In the genomic region with DNA sequence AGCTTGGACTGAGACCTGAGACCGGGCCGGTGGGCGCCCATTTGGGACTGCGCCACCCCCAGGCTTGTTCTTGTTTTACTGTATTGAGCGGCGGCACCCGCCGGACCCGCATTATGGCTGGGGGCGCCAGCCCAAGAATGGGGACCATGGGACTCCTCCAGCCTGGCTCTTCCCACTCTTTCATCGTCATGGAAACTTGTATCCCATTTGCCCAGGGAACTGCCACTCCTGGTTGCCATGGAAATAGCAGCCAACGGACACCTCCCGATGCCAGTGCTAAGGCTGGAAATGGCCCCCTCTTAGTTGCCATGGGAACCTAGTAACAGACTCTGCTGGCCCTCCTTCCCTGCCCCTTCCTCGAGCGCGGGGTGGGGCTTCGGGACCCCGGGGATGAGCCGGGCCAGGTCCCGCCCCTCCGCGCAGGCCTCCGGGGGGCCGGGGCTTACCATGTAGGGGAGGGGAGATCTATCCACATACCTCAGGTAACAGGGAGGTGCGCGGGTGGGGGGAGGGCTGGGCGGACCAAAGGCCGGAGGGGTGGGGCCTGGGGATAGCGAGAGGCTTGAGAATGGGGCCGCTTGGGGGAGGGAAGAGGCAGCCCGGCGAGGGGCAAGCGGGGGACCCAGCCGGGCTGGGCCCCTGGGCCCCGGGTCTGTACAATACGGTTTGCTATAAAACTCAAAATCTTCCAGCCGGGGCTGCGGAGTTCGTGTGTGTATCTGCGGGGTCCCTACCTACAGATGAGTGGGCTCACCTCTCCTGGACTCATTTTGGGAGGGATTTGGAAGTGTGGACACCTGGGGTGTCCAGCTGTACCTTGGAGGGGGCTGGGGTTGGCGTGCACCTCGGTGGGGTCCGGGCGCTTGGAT, we compare ENCODE assay signal across 8 cellular contexts. TPM values are rescaled to one million over a fixed set of nuclear protein-coding genes. Genes with fewer than 3 reads are reported as not detected.
DNase-seq lines count a peak whose midpoint lies in the region; ATAC-seq and TF ChIP-seq lines count a peak whose summit lies in the region.

No MANE protein-coding gene starts in this region.

- no peak for TF ChIP-seq CTCF in BE2C (IDR thresholded peaks at IDR 0.05; ENCODE audit: low read depth, low read length)
- TF ChIP-seq CTCF in activated CD8-positive, alpha-beta T cell treated with anti-CD3 and anti-CD28 coated beads for 36 hours (IDR thresholded peaks at IDR 0.05): no peak
- TF ChIP-seq CTCF in vagina (IDR thresholded peaks at IDR 0.05): no peak

- H3K4me1 Mint-ChIP-seq in activated CD8-positive, alpha-beta T cell treated with anti-CD3 and anti-CD28 coated beads for 36 hours (ENCODE audit: low read depth): peaks cover 15% of the 10 kb centered on the region
- peaks cover 21 to 30% (median 25%) of the 10 kb centered on the region in 3 donors for H3K4me1 Mint-ChIP-seq in naive B cell

- ATAC-seq in GM18867 (IDR thresholded peaks at IDR 0.05; ENCODE audit: unreplicated experiment) (peak; percentile 7), naive B cell (ENCODE audit: low read depth in 2 of 2) (peak; percentile 11 to 13)
- ATAC-seq in activated CD8-positive, alpha-beta T cell treated with anti-CD3 and anti-CD28 coated beads for 36 hours: peak; percentile 9

- peak overlapping the region; percentile 63 for H3K27ac Mint-ChIP-seq in activated CD8-positive, alpha-beta T cell treated with anti-CD3 and anti-CD28 coated beads for 36 hours
- H3K27ac Mint-ChIP-seq in naive B cell: peak overlapping the region; percentile 70 to 96 (median 79)

- H3K36me3 ChIP-seq in BE2C (peaks cover 8% of the 10 kb centered on the region), MG63 (peaks cover 20% of the 10 kb centered on the region), vagina (peaks cover 0 to 10% of the 10 kb centered on the region in 2 donors)

- H3K27me3 ChIP-seq in BE2C (no peaks in the 10 kb centered on the region), MG63 (no peaks in the 10 kb centered on the region), vagina (no peaks in the 10 kb centered on the region)

- H3K4me3 ChIP-seq in BE2C (ENCODE audit: low read depth, low read length): peak overlapping the region; percentile 70
- H3K4me3 ChIP-seq in MG63: peak overlapping the region; percentile 58
- H3K4me3 ChIP-seq in vagina: peak overlapping the region; percentile 96 to 98

- no peaks in the 10 kb centered on the region for H3K9me3 Mint-ChIP-seq in activated CD8-positive, alpha-beta T cell treated with anti-CD3 and anti-CD28 coated beads for 36 hours
- no peaks in the 10 kb centered on the region for H3K9me3 Mint-ChIP-seq in naive B cell

- TF ChIP-seq POLR2A in vagina (IDR thresholded peaks at IDR 0.05): no peak

- POLR2A ChIA-PET in activated CD8-positive, alpha-beta T cell treated with anti-CD3 and anti-CD28 coated beads for 36 hours (lab: Charles Lee): interaction anchor here (1.0 to 1.5 kb wide), 3 partner anchors 10 to 143 kb away, joined by 3 to 6 read pairs (median 3); no protein-coding TSS in a partner anchor

- DNase-seq in BE2C: peak; percentile 91
- peak; percentile 68 for DNase-seq in MG63
- DNase-seq in activated CD8-positive, alpha-beta T cell treated with anti-CD3 and anti-CD28 coated beads for 36 hours: no peak
- peak; percentile 97 for DNase-seq in fibroblast of the conjunctiva (ENCODE audit: low read depth)
- DNase-seq in naive B cell: no peak
- peak in 1 of 2 donors; percentile 98 for DNase-seq in vagina (ENCODE audit: extremely low spot score in 2 of 2)
- no peak for DNase-seq in NOMO-1 (lab: John Stamatoyannopoulos, UW; ENCODE audit: unreplicated experiment in 2 of 2)

- H3K9me3 ChIP-seq in BE2C (no peaks in the 10 kb centered on the region), MG63 (no peaks in the 10 kb centered on the region), vagina (no peaks in the 10 kb centered on the region)

- H3K36me3 Mint-ChIP-seq in activated CD8-positive, alpha-beta T cell treated with anti-CD3 and anti-CD28 coated beads for 36 hours (ENCODE audit: low read depth): peaks cover 17% of the 10 kb centered on the region
- peaks cover 0 to 10% of the 10 kb centered on the region in 2 donors for H3K36me3 Mint-ChIP-seq in naive B cell

- H3K4me1 ChIP-seq in BE2C (peaks cover 11% of the 10 kb centered on the region), vagina (peaks cover 42% of the 10 kb centered on the region)

- H3K4me3 Mint-ChIP-seq in activated CD8-positive, alpha-beta T cell treated with anti-CD3 and anti-CD28 coated beads for 36 hours: peak overlapping the region; percentile 90
- peak overlapping the region; percentile 88 to 99 (median 94) for H3K4me3 Mint-ChIP-seq in naive B cell

- H3K27ac ChIP-seq in vagina: peak overlapping the region; percentile 98

- intact Hi-C loops in activated CD8-positive, alpha-beta T cell treated with anti-CD3 and anti-CD28 coated beads for 36 hours (cut with micrococcal nuclease): no loop called here
- intact Hi-C loops in vagina (cut with DNase I): no loop called here

- no peaks in the 10 kb centered on the region for H3K27me3 Mint-ChIP-seq in activated CD8-positive, alpha-beta T cell treated with anti-CD3 and anti-CD28 coated beads for 36 hours
- no peaks in the 10 kb centered on the region for H3K27me3 Mint-ChIP-seq in naive B cell

- CTCF ChIA-PET in activated CD8-positive, alpha-beta T cell treated with anti-CD3 and anti-CD28 coated beads for 36 hours (lab: Charles Lee): interaction anchor here (1.3 to 2.3 kb wide), 2 partner anchors 12 to 36 kb away, joined by 4 to 8 read pairs; partner anchors contain the start of gene HSD3B7

RNA-seq across cellular contexts. Expression of gene ORAI3, which starts 0.5 kb away (rescaled TPM):
- 3.1 TPM for polyA plus RNA-seq in BE2C (2012; ENCODE audit: insufficient read depth, insufficient read length, low read depth)
- total RNA-seq in MG63 (2014; rRNA removed; shearing (Covaris generic); ENCODE audit: low replicate concordance): 4.1 and 4.2 TPM in 2 replicates
- total RNA-seq in activated CD8-positive, alpha-beta T cell treated with anti-CD3 and anti-CD28 coated beads for 36 hours: 10 to 100 TPM in 1 of 2 experiments, 1 to 10 TPM in 1; 7.6 to 10.9 TPM
- polyA plus RNA-seq in naive B cell (ENCODE audit: low read depth in 6 of 6): 10 to 100 TPM; 65.8 to 83.4 (median 78.3) TPM
- total RNA-seq in vagina: 27.0 TPM

RNA-seq across cellular contexts. Expression of gene SETD1A, which starts 9.2 kb away (rescaled TPM):
- polyA plus RNA-seq in BE2C (2012; ENCODE audit: insufficient read depth, insufficient read length, low read depth): 99.1 TPM
- 0.17 and 0.76 TPM in 2 replicates for total RNA-seq in MG63 (2014; rRNA removed; shearing (Covaris generic); ENCODE audit: low replicate concordance)
- total RNA-seq in activated CD8-positive, alpha-beta T cell treated with anti-CD3 and anti-CD28 coated beads for 36 hours: 10 to 100 TPM; 18.0 to 19.2 TPM
- polyA plus RNA-seq in naive B cell (ENCODE audit: low read depth in 6 of 6): 1 to 10 TPM in 2 of 6 donors, under 1 TPM in 3, not detected in 1; 0.69 to 2.8 (median 0.85) TPM
- 10.6 TPM for total RNA-seq in vagina

RNA-seq across cellular contexts. Expression of gene FBXL19, which starts 24.9 kb away (rescaled TPM):
- polyA plus RNA-seq in BE2C (2012; ENCODE audit: insufficient read depth, insufficient read length, low read depth): 33.4 TPM
- total RNA-seq in MG63 (2014; rRNA removed; shearing (Covaris generic); ENCODE audit: low replicate concordance): 19.5 and 31.2 TPM in 2 replicates
- total RNA-seq in activated CD8-positive, alpha-beta T cell treated with anti-CD3 and anti-CD28 coated beads for 36 hours: 10 to 100 TPM; 21.1 to 22.0 TPM
- polyA plus RNA-seq in naive B cell (ENCODE audit: low read depth in 6 of 6): under 1 TPM in 4 of 6 donors, not detected in 2; 0.21 to 0.48 (median 0.27) TPM
- 21.4 TPM for total RNA-seq in vagina

RNA-seq across cellular contexts. Expression of gene HSD3B7, which starts 36.7 kb away (rescaled TPM):
- polyA plus RNA-seq in BE2C (2012; ENCODE audit: insufficient read depth, insufficient read length, low read depth): 1.3 TPM
- total RNA-seq in MG63 (2014; rRNA removed; shearing (Covaris generic); ENCODE audit: low replicate concordance): 2.1 and 5.0 TPM in 2 replicates
- 1 to 10 TPM in 1 of 2 experiments, under 1 TPM in 1; 0.45 to 1.3 TPM for total RNA-seq in activated CD8-positive, alpha-beta T cell treated with anti-CD3 and anti-CD28 coated beads for 36 hours
- polyA plus RNA-seq in naive B cell (ENCODE audit: low read depth in 6 of 6): not detected
- 14.5 TPM for total RNA-seq in vagina

RNA-seq across cellular contexts. Expression of gene CTF1, which starts 51.9 kb away (rescaled TPM):
- 0.36 TPM for polyA plus RNA-seq in BE2C (2012; ENCODE audit: insufficient read depth, insufficient read length, low read depth)
- total RNA-seq in MG63 (2014; rRNA removed; shearing (Covaris generic); ENCODE audit: low replicate concordance): not detected in 2 replicates
- total RNA-seq in activated CD8-positive, alpha-beta T cell treated with anti-CD3 and anti-CD28 coated beads for 36 hours: under 1 TPM; 0.31 to 0.32 TPM
- polyA plus RNA-seq in naive B cell (ENCODE audit: low read depth in 6 of 6): under 1 TPM in 3 of 6 donors, not detected in 3; 0.40 to 0.67 (median 0.47) TPM
- 3.2 TPM for total RNA-seq in vagina

Comparison
In these comparisons a context has a peak if more than half of its experiments do, and no peak if none do; other contexts are left out.
1. DNase-seq: peak in BE2C (single experiment), MG63 (single experiment) and fibroblast of the conjunctiva (single experiment); none in activated CD8-positive, alpha-beta T cell treated with anti-CD3 and anti-CD28 coated beads for 36 hours (single experiment), naive B cell (single experiment) and NOMO-1 (0 of 2).
2. Peak in every context shown above with its lines, with median percentiles within 50 percentile points of each other: H3K4me3 ChIP-seq and ATAC-seq.